ENCODE assay signal across 25 cellular contexts in the genomic region with DNA sequence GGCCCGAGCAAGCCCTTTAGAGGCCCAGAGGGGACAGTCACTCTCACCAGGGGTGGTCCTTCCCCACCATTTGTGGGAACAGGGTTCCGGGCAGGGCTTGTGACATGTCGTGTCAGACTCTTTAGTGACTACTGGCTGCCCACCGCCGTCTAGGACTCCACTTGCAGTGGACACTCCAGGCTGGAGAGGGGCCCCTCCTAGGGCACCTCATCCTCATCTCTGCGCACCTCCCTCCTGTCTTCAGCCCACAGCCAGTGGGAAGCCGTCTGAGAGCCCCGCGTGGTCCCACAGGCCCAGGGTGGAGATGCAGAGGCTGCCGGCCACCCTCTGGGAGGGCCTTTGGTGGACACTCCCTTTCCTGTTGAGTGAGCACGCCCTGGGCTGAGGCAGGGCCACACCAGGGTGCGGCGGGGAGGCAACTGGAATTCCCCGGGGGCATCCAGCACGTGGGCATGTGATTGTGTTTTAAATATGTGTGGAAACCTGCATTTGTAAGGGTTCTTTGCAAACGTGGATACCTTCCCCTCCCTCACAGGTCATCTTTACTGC.
"Had no signal": no experiment of that assay in that cellular context is flagged by ENCODE, and none has a peak within 500 bp of the region (broad histone marks: within the 10 kb centered on the region; RNA-seq: fewer than 3 reads in every experiment).

No MANE protein-coding gene starts in this region.

- H3K36me3 Mint-ChIP-seq: WTC11 had no signal

- ATAC-seq: activated naive CD4-positive, alpha-beta T cell treated with anti-CD3 and anti-CD28 coated beads, Interleukin-2, amount 50 U/mL, for 72 hours; activated naive CD8-positive, alpha-beta T cell treated with anti-CD3 and anti-CD28 coated beads, Interleukin-2, amount 50 U/mL, for 24 hours; activated T-cell treated with anti-CD3 and anti-CD28 coated beads, Interleukin-2, amount 50 U/mL, for 4 hours; body of pancreas; T-helper 17 cell; WTC11 had no signal

- H3K9me3 Mint-ChIP-seq: activated naive CD8-positive, alpha-beta T cell treated with anti-CD3 and anti-CD28 coated beads, Interleukin-2, amount 50 U/mL, for 24 hours; central memory CD8-positive, alpha-beta T cell; WTC11 had no signal

- DNase-seq: activated CD4-positive, alpha-beta T cell treated with anti-CD3 and anti-CD28 coated beads for 48 hours; activated CD4-positive, alpha-beta T cell treated with anti-CD3 and anti-CD28 coated beads, Interleukin-2, amount 50 U/mL, for 48 hours; activated CD4-positive, CD25-positive, alpha-beta regulatory T cell treated with anti-CD3 and anti-CD28 coated beads, Interleukin-2, amount 50 U/mL, for 72 hours; activated CD8-positive, alpha-beta memory T cell treated with anti-CD3 and anti-CD28 coated beads for 24 hours; activated effector memory CD4-positive, alpha-beta T cell treated with anti-CD3 and anti-CD28 coated beads, Interleukin-2, amount 50 U/mL, for 16 hours; activated naive CD4-positive, alpha-beta T cell treated with Interleukin-2 at 50 U/mL for 16 hours; activated naive CD8-positive, alpha-beta T cell treated with anti-CD3 and anti-CD28 coated beads, Interleukin-2, amount 50 U/mL, for 24 hours; activated T-cell treated with anti-CD3 and anti-CD28 coated beads, Interleukin-2, amount 50 U/mL, for 4 hours; amniotic stem cell; body of pancreas; KG1; NCI-H1092; NCI-H1417; NCI-H1930; NCI-H345; NCI-H510A; NCI-H526 treated with DMSO at 0.1 percent for 48 hours; Peyer's patch; SHP77 treated with DMSO at 0.1 percent for 48 hours; T-helper 17 cell; T-helper 9 cell had no signal

- H3K4me3 Mint-ChIP-seq: activated naive CD8-positive, alpha-beta T cell treated with anti-CD3 and anti-CD28 coated beads, Interleukin-2, amount 50 U/mL, for 24 hours; activated T-cell treated with anti-CD3 and anti-CD28 coated beads, Interleukin-2, amount 50 U/mL, for 4 hours; central memory CD8-positive, alpha-beta T cell; T-helper 17 cell; WTC11 had no signal

- H3K36me3 ChIP-seq: ascending aorta, Peyer's patch had no signal

- H3K4me1 ChIP-seq: ascending aorta, body of pancreas, Peyer's patch had no signal

- H3K27me3 ChIP-seq: ascending aorta, body of pancreas, Peyer's patch had no signal

- H3K27me3 Mint-ChIP-seq: activated naive CD8-positive, alpha-beta T cell treated with anti-CD3 and anti-CD28 coated beads, Interleukin-2, amount 50 U/mL, for 24 hours; central memory CD8-positive, alpha-beta T cell; T-helper 17 cell had no signal

- H3K9me3 ChIP-seq: ascending aorta, body of pancreas, Peyer's patch had no signal

- H3K4me1 Mint-ChIP-seq: activated naive CD8-positive, alpha-beta T cell treated with anti-CD3 and anti-CD28 coated beads, Interleukin-2, amount 50 U/mL, for 24 hours; central memory CD8-positive, alpha-beta T cell; T-helper 17 cell had no signal

- H3K27ac ChIP-seq: ascending aorta, body of pancreas, Peyer's patch had no signal

- H3K27ac Mint-ChIP-seq: activated naive CD4-positive, alpha-beta T cell treated with anti-CD3 and anti-CD28 coated beads, Interleukin-2, amount 50 U/mL, for 72 hours; activated naive CD8-positive, alpha-beta T cell treated with anti-CD3 and anti-CD28 coated beads, Interleukin-2, amount 50 U/mL, for 24 hours; T-helper 17 cell; WTC11 had no signal

- H3K4me3 ChIP-seq: ascending aorta, body of pancreas, Peyer's patch had no signal
